ENCODE assay signal across 2 cellular contexts in the genomic region with DNA sequence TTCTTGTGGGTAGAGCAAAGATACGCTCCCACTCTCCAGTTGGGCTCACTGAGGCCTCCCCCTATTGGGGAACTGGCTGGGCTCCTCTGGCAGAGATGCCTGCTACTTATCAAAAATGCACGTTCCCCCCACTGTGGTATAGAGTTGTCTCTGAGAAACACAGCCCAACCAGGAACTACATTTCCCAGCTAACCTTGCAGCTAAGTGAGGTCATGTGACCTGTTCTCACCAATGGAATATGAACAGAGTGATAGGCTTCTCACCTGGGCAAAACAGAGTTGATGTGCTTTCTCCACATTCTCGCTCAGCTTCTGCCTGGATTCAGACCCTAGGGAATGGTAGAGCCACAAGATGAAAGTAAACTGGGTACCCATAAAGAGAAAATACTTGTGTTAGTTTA.
TF ChIP-seq lines count a peak whose summit lies in the region.

No MANE protein-coding gene starts in this region.

TF ChIP-seq in HepG2, 621 proteins besides CTCF, POLR2A, EP300 and RAD21:
- TF ChIP-seq, protein P1, sequence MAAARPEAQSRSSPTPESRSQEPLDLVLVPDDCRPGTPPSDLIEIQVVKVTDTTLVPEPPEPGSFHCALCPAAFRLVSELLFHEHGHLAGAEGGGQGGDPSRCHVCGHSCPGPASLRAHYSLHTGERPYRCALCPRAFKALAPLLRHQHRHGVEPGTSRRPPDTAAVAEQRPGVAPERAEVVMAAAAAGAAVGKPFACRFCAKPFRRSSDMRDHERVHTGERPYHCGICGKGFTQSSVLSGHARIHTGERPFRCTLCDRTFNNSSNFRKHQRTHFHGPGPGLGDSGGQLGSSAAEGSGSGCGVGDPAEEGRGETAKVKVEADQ (CRISPR knock-in tag; IDR thresholded peaks at IDR 0.05; ENCODE audit: borderline replicate concordance): no peak
- TF ChIP-seq ZNF143 (CRISPR knock-in tag; IDR thresholded peaks at IDR 0.05) (peak; percentile 87), NFYC (CRISPR knock-in tag; IDR thresholded peaks at IDR 0.05) (peak; percentile 69), NFYB (CRISPR knock-in tag; IDR thresholded peaks at IDR 0.05) (peak; percentile 64), HCFC1 (IDR thresholded peaks at IDR 0.05; ENCODE audit: low read depth, low read length) (peak; percentile 29; the same call in 1 of the 2 replicates), THAP11 (CRISPR knock-in tag; IDR thresholded peaks at IDR 0.05) (peak; percentile 94)
- TF ChIP-seq, protein P2, sequence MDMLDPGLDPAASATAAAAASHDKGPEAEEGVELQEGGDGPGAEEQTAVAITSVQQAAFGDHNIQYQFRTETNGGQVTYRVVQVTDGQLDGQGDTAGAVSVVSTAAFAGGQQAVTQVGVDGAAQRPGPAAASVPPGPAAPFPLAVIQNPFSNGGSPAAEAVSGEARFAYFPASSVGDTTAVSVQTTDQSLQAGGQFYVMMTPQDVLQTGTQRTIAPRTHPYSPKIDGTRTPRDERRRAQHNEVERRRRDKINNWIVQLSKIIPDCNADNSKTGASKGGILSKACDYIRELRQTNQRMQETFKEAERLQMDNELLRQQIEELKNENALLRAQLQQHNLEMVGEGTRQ (IDR thresholded peaks at IDR 0.05; ENCODE audit: low read depth, low read length): peak; percentile 55; the same call in 1 of the 2 replicates
- TF ChIP-seq, protein P2 (CRISPR knock-in tag; IDR thresholded peaks at IDR 0.05; ENCODE audit: borderline replicate concordance): peak; percentile 45; the same call in 1 of the 2 replicates
- TF ChIP-seq, protein P3, sequence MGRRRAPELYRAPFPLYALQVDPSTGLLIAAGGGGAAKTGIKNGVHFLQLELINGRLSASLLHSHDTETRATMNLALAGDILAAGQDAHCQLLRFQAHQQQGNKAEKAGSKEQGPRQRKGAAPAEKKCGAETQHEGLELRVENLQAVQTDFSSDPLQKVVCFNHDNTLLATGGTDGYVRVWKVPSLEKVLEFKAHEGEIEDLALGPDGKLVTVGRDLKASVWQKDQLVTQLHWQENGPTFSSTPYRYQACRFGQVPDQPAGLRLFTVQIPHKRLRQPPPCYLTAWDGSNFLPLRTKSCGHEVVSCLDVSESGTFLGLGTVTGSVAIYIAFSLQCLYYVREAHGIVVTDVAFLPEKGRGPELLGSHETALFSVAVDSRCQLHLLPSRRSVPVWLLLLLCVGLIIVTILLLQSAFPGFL (CRISPR knock-in tag; IDR thresholded peaks at IDR 0.05): no peak
TF ChIP-seq in HepG2: peak in this region for 6.

TF ChIP-seq in GM12878, 131 proteins besides CTCF, POLR2A, EP300 and RAD21:
- peak; percentile 48; the same call in 1 of the 2 replicates for TF ChIP-seq HCFC1 (IDR thresholded peaks at IDR 0.05; ENCODE audit: low read length)
- TF ChIP-seq ZNF24 (IDR thresholded peaks at IDR 0.05): no peak
- no peak for TF ChIP-seq ESRRA (IDR thresholded peaks at IDR 0.05; ENCODE audit: low read length)
- TF ChIP-seq, protein P4, sequence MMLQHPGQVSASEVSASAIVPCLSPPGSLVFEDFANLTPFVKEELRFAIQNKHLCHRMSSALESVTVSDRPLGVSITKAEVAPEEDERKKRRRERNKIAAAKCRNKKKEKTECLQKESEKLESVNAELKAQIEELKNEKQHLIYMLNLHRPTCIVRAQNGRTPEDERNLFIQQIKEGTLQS (IDR thresholded peaks at IDR 0.05; ENCODE audit: borderline replicate concordance, extremely low read depth, low read depth, low read length): 0 out of 2 replicates have a peak, but pooled peaks have one; percentile 34
- TF ChIP-seq, protein P5, sequence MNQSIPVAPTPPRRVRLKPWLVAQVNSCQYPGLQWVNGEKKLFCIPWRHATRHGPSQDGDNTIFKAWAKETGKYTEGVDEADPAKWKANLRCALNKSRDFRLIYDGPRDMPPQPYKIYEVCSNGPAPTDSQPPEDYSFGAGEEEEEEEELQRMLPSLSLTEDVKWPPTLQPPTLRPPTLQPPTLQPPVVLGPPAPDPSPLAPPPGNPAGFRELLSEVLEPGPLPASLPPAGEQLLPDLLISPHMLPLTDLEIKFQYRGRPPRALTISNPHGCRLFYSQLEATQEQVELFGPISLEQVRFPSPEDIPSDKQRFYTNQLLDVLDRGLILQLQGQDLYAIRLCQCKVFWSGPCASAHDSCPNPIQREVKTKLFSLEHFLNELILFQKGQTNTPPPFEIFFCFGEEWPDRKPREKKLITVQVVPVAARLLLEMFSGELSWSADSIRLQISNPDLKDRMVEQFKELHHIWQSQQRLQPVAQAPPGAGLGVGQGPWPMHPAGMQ (IDR thresholded peaks at IDR 0.05; ENCODE audit: borderline replicate concordance): no peak
- TF ChIP-seq RAD51 (IDR thresholded peaks at IDR 0.05): peak; percentile 32; the same call in 1 of the 2 replicates
- TF ChIP-seq, protein P6, sequence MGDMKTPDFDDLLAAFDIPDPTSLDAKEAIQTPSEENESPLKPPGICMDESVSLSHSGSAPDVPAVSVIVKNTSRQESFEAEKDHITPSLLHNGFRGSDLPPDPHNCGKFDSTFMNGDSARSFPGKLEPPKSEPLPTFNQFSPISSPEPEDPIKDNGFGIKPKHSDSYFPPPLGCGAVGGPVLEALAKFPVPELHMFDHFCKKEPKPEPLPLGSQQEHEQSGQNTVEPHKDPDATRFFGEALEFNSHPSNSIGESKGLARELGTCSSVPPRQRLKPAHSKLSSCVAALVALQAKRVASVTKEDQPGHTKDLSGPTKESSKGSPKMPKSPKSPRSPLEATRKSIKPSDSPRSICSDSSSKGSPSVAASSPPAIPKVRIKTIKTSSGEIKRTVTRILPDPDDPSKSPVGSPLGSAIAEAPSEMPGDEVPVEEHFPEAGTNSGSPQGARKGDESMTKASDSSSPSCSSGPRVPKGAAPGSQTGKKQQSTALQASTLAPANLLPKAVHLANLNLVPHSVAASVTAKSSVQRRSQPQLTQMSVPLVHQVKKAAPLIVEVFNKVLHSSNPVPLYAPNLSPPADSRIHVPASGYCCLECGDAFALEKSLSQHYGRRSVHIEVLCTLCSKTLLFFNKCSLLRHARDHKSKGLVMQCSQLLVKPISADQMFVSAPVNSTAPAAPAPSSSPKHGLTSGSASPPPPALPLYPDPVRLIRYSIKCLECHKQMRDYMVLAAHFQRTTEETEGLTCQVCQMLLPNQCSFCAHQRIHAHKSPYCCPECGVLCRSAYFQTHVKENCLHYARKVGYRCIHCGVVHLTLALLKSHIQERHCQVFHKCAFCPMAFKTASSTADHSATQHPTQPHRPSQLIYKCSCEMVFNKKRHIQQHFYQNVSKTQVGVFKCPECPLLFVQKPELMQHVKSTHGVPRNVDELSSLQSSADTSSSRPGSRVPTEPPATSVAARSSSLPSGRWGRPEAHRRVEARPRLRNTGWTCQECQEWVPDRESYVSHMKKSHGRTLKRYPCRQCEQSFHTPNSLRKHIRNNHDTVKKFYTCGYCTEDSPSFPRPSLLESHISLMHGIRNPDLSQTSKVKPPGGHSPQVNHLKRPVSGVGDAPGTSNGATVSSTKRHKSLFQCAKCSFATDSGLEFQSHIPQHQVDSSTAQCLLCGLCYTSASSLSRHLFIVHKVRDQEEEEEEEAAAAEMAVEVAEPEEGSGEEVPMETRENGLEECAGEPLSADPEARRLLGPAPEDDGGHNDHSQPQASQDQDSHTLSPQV (IDR thresholded peaks at IDR 0.05): no peak
- no peak for TF ChIP-seq HDAC6 (IDR thresholded peaks at IDR 0.05; ENCODE audit: unreplicated experiment)
- TF ChIP-seq SIX5 (IDR thresholded peaks at IDR 0.05; ENCODE audit: low read depth, low read length, severe bottlenecking): peak; percentile 61
- no peak for TF ChIP-seq NR2C2 (IDR thresholded peaks at IDR 0.05; ENCODE audit: borderline replicate concordance, control insufficient read depth, insufficient read length, low read depth)
- TF ChIP-seq HDGF (IDR thresholded peaks at IDR 0.05): no peak
- TF ChIP-seq, protein P7, sequence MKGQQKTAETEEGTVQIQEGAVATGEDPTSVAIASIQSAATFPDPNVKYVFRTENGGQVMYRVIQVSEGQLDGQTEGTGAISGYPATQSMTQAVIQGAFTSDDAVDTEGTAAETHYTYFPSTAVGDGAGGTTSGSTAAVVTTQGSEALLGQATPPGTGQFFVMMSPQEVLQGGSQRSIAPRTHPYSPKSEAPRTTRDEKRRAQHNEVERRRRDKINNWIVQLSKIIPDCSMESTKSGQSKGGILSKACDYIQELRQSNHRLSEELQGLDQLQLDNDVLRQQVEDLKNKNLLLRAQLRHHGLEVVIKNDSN (IDR thresholded peaks at IDR 0.05; ENCODE audit: borderline replicate concordance, extremely low read length, insufficient read depth, low read depth, low read length): peak; percentile 55
